1 cellular context compared by ENCODE assay signal in genomic region chrX:73922856-73923429, GRCh38.
TF ChIP-seq lines count a peak whose summit lies in the region.

No MANE protein-coding gene starts in this region.

TF ChIP-seq in SK-N-SH treated with all-trans-retinoic acid at 6 μM for 48 hours, 23 proteins besides CTCF, POLR2A, EP300 and RAD21 (continued from another document):
- TF ChIP-seq CREB5 (CRISPR knock-in tag; IDR thresholded peaks at IDR 0.05; ENCODE audit: low read depth) = no peak
- no peak for TF ChIP-seq ZFP3 (CRISPR knock-in tag; IDR thresholded peaks at IDR 0.05)
- no peak for TF ChIP-seq ZFP30 (CRISPR knock-in tag; IDR thresholded peaks at IDR 0.05)
- TF ChIP-seq POU6F1 (CRISPR knock-in tag; IDR thresholded peaks at IDR 0.05; ENCODE audit: borderline replicate concordance, low read depth) = no peak
- TF ChIP-seq, protein P1, sequence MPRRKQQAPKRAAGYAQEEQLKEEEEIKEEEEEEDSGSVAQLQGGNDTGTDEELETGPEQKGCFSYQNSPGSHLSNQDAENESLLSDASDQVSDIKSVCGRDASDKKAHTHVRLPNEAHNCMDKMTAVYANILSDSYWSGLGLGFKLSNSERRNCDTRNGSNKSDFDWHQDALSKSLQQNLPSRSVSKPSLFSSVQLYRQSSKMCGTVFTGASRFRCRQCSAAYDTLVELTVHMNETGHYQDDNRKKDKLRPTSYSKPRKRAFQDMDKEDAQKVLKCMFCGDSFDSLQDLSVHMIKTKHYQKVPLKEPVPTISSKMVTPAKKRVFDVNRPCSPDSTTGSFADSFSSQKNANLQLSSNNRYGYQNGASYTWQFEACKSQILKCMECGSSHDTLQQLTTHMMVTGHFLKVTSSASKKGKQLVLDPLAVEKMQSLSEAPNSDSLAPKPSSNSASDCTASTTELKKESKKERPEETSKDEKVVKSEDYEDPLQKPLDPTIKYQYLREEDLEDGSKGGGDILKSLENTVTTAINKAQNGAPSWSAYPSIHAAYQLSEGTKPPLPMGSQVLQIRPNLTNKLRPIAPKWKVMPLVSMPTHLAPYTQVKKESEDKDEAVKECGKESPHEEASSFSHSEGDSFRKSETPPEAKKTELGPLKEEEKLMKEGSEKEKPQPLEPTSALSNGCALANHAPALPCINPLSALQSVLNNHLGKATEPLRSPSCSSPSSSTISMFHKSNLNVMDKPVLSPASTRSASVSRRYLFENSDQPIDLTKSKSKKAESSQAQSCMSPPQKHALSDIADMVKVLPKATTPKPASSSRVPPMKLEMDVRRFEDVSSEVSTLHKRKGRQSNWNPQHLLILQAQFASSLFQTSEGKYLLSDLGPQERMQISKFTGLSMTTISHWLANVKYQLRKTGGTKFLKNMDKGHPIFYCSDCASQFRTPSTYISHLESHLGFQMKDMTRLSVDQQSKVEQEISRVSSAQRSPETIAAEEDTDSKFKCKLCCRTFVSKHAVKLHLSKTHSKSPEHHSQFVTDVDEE (CRISPR knock-in tag; IDR thresholded peaks at IDR 0.05) = no peak
